8 cellular contexts compared by ENCODE assay signal in the genomic region with DNA sequence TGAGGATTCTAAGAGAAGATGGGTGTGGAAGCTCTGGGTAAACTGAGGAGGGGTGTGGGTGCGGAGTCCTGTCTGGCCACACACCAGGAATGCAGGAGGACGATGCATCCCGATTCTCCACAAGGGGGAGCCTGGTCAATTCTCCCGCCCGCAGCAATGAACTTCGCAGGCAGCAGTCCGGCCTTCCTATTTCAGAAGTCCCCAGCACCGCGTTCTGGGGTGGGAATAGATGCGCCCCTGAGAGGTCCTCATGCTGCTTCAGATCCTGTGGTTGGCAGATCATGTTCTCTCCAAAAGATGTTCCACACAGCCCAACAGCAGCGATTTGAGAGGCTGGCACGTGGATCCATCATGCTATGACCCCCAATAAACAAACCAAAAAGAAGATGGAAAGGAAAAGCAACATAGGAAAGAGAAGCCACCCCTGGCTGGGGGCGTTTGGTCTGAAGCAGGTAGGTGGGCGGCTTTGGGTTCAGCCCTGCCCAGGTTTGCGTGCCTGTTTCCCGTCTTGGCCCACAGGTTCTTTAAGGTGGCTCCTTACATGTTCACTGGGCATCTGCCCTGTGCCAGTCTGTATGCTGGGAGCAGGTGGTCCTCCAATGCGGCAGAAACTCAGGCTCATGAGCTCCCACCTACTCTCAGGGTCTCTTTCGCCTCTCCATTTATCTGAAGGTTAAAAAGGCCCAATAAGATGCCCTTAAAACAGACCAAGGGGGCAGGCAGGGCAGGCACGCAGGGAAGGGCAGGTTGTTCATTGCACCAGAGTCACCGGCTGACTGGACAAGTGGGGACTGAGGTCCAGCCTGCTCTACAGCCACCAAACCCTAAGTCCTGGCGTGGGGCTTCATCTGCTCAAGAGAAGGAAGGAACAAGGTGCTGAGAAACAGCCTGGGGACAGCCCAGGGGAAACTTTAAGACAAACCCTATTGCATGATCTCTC.
DNase-seq lines count a peak whose midpoint lies in the region; ATAC-seq and TF ChIP-seq lines count a peak whose summit lies in the region.

No MANE protein-coding gene starts in this region.

- TF ChIP-seq POLR2A in ovary (IDR thresholded peaks at IDR 0.05), result no peak

- no peaks in the 10 kb centered on the region for H3K36me3 Mint-ChIP-seq in activated CD8-positive, alpha-beta T cell treated with anti-CD3 and anti-CD28 coated beads for 36 hours (ENCODE audit: low read depth)
- H3K36me3 Mint-ChIP-seq in activated CD8-positive, alpha-beta T cell treated with anti-CD3 and anti-CD28 coated beads, Interleukin-2, amount 10 ng/mL, durations not matched to agents 7 days and 5 days (ENCODE audit: low read depth), result no peaks in the 10 kb centered on the region

- in situ Hi-C loops in Panc1 (cut with HindIII; ENCODE audit: low pct_unique_long_range_greater_than_20kb, low sequenced_read_pairs), result no loop called here

- H3K4me3 ChIP-seq in Panc1 (ENCODE audit: low read depth in 2 of 2, low read length in 2 of 2), result no peak overlapping the region
- no peak overlapping the region for H3K4me3 ChIP-seq in ovary

- ATAC-seq in activated CD8-positive, alpha-beta T cell treated with anti-CD3 and anti-CD28 coated beads for 36 hours, result no peak
- ATAC-seq in activated CD8-positive, alpha-beta T cell treated with anti-CD3 and anti-CD28 coated beads, Interleukin-2, amount 10 ng/mL, durations not matched to agents 7 days and 5 days, result no peak
- ATAC-seq in Panc1, result peak; percentile 86
- no peak for ATAC-seq in GM21515 (IDR thresholded peaks at IDR 0.05; ENCODE audit: unreplicated experiment)
- no peak for ATAC-seq in HG03378 (IDR thresholded peaks at IDR 0.05; ENCODE audit: unreplicated experiment)

- H3K9me3 ChIP-seq in Panc1 (ENCODE audit: control insufficient read depth, insufficient read depth, low read depth, low read length) (no peaks in the 10 kb centered on the region), ovary (no peaks in the 10 kb centered on the region)

- intact Hi-C loops in activated CD8-positive, alpha-beta T cell treated with anti-CD3 and anti-CD28 coated beads for 36 hours (cut with micrococcal nuclease), result no loop called here
- intact Hi-C loops in Panc1 (cut with micrococcal nuclease; ENCODE audit: unreplicated experiment), result no loop called here
- intact Hi-C loops in ovary (cut with DNase I), result loop anchor here in 1 of 4 donors (5.0 to 10.0 kb wide), 2 partner anchors 218 to 400 kb away; no protein-coding TSS in a partner anchor

- TF ChIP-seq CTCF in activated CD8-positive, alpha-beta T cell treated with anti-CD3 and anti-CD28 coated beads for 36 hours (IDR thresholded peaks at IDR 0.05), result no peak
- TF ChIP-seq CTCF in Panc1 (IDR thresholded peaks at IDR 0.05) (no peak), ovary (IDR thresholded peaks at IDR 0.05) (no peak)

- H3K27ac Mint-ChIP-seq in activated CD8-positive, alpha-beta T cell treated with anti-CD3 and anti-CD28 coated beads for 36 hours, result no peak overlapping the region
- H3K27ac Mint-ChIP-seq in activated CD8-positive, alpha-beta T cell treated with anti-CD3 and anti-CD28 coated beads, Interleukin-2, amount 10 ng/mL, durations not matched to agents 7 days and 5 days, result no peak overlapping the region

- no peaks in the 10 kb centered on the region for H3K9me3 Mint-ChIP-seq in activated CD8-positive, alpha-beta T cell treated with anti-CD3 and anti-CD28 coated beads for 36 hours
- no peaks in the 10 kb centered on the region for H3K9me3 Mint-ChIP-seq in activated CD8-positive, alpha-beta T cell treated with anti-CD3 and anti-CD28 coated beads, Interleukin-2, amount 10 ng/mL, durations not matched to agents 7 days and 5 days (ENCODE audit: insufficient read depth)

- H3K4me1 ChIP-seq in Panc1 (ENCODE audit: control insufficient read depth, insufficient read depth, low read length) (0 out of 2 replicates have a peak, but pooled peaks cover 2% of the 10 kb centered on the region), ovary (ENCODE audit: insufficient read depth) (no peaks in the 10 kb centered on the region)

- peak; percentile 15 for DNase-seq in activated CD8-positive, alpha-beta T cell treated with anti-CD3 and anti-CD28 coated beads for 36 hours
- DNase-seq in activated CD8-positive, alpha-beta T cell treated with anti-CD3 and anti-CD28 coated beads, Interleukin-2, amount 10 ng/mL, durations not matched to agents 7 days and 5 days, result no peak
- DNase-seq in Panc1 (ENCODE audit: low read depth, low spot score), result peak; percentile 18
- peak; percentile 20 for DNase-seq in fibroblast of peridontal ligament (ENCODE audit: extremely low read depth)
- DNase-seq in ovary, result peak in 3 of 5 donors; percentile 23 to 43 (median 28)
- DNase-seq in NCI-H524 treated with DMSO at 0.1 percent for 48 hours (lab: John Stamatoyannopoulos, UW), result no peak

- H3K27ac ChIP-seq in Panc1 (ENCODE audit: low read length) (no peak overlapping the region), ovary (no peak overlapping the region)

- no peak for TF ChIP-seq EP300 in ovary (IDR thresholded peaks at IDR 0.05)

- BruUV-seq in Panc1 (replicated peaks; lab: Mats Ljungman, UMichigan), result no TSS peak

- H3K4me1 Mint-ChIP-seq in activated CD8-positive, alpha-beta T cell treated with anti-CD3 and anti-CD28 coated beads for 36 hours (ENCODE audit: low read depth), result no peaks in the 10 kb centered on the region
- no peaks in the 10 kb centered on the region for H3K4me1 Mint-ChIP-seq in activated CD8-positive, alpha-beta T cell treated with anti-CD3 and anti-CD28 coated beads, Interleukin-2, amount 10 ng/mL, durations not matched to agents 7 days and 5 days (ENCODE audit: low read depth)

- H3K36me3 ChIP-seq in Panc1 (ENCODE audit: control insufficient read depth, insufficient read depth, low read length) (no peaks in the 10 kb centered on the region), ovary (no peaks in the 10 kb centered on the region)

- POLR2A ChIA-PET in activated CD8-positive, alpha-beta T cell treated with anti-CD3 and anti-CD28 coated beads for 36 hours (lab: Charles Lee), result no interaction called here
- POLR2A ChIA-PET in activated CD8-positive, alpha-beta T cell treated with anti-CD3 and anti-CD28 coated beads, Interleukin-2, amount 10 ng/mL, durations not matched to agents 7 days and 5 days (lab: Charles Lee), result no interaction called here
- POLR2A ChIA-PET in Panc1 (lab: Charles Lee), result no interaction called here

- peaks cover 3% of the 10 kb centered on the region for H3K27me3 Mint-ChIP-seq in activated CD8-positive, alpha-beta T cell treated with anti-CD3 and anti-CD28 coated beads for 36 hours
- peaks cover 7% of the 10 kb centered on the region for H3K27me3 Mint-ChIP-seq in activated CD8-positive, alpha-beta T cell treated with anti-CD3 and anti-CD28 coated beads, Interleukin-2, amount 10 ng/mL, durations not matched to agents 7 days and 5 days (ENCODE audit: low read depth)

- CTCF ChIA-PET in activated CD8-positive, alpha-beta T cell treated with anti-CD3 and anti-CD28 coated beads for 36 hours (lab: Charles Lee), result interaction anchor here (3.0 kb wide), 1 partner anchor 10 kb away, joined by 16 read pairs; no protein-coding TSS in a partner anchor
- CTCF ChIA-PET in activated CD8-positive, alpha-beta T cell treated with anti-CD3 and anti-CD28 coated beads, Interleukin-2, amount 10 ng/mL, durations not matched to agents 7 days and 5 days (lab: Charles Lee), result interaction anchor here (0.9 to 1.4 kb wide), 3 partner anchors 10 to 13 kb away, joined by 3 to 6 read pairs (median 4); no protein-coding TSS in a partner anchor
- CTCF ChIA-PET in Panc1 (lab: Charles Lee), result interaction anchor here (0.6 to 1.2 kb wide), 2 partner anchors 11 to 119 kb away, joined by 5 to 9 read pairs (median 5); no protein-coding TSS in a partner anchor

- no peak overlapping the region for H3K4me3 Mint-ChIP-seq in activated CD8-positive, alpha-beta T cell treated with anti-CD3 and anti-CD28 coated beads for 36 hours
- H3K4me3 Mint-ChIP-seq in activated CD8-positive, alpha-beta T cell treated with anti-CD3 and anti-CD28 coated beads, Interleukin-2, amount 10 ng/mL, durations not matched to agents 7 days and 5 days, result no peak overlapping the region

- H3K27me3 ChIP-seq in Panc1 (ENCODE audit: control insufficient read depth, insufficient read depth, low read length), result peaks cover 6% of the 10 kb centered on the region
- no peaks in the 10 kb centered on the region for H3K27me3 ChIP-seq in ovary

- 47 to 51% (median 48%) methylated on average over 21 of the region's 21 CpGs for WGBS in ovary, 3 donors

Comparison
In these comparisons a context has a peak if more than half of its experiments do, and no peak if none do; other contexts are left out.
1. DNase-seq: peak in activated CD8-positive, alpha-beta T cell treated with anti-CD3 and anti-CD28 coated beads for 36 hours (single experiment), Panc1 (single experiment), fibroblast of peridontal ligament (single experiment) and ovary (3 of 5); none in activated CD8-positive, alpha-beta T cell treated with anti-CD3 and anti-CD28 coated beads, Interleukin-2, amount 10 ng/mL, durations not matched to agents 7 days and 5 days (single experiment) and NCI-H524 treated with DMSO at 0.1 percent for 48 hours (single experiment).